19 cellular contexts compared by ENCODE assay signal in genomic region chr18:58300867-58301266, GRCh38.
DNase-seq lines count a peak whose midpoint lies in the region; ATAC-seq and TF ChIP-seq lines count a peak whose summit lies in the region.
"Had no signal": no experiment of that assay in that cellular context is flagged by ENCODE, and none has a peak within 500 bp of the region (broad histone marks: within the 10 kb centered on the region; RNA-seq: fewer than 3 reads in every experiment).

No MANE protein-coding gene starts in this region.

- H3K27me3 ChIP-seq in left ventricle myocardium inferior (ENCODE audit: low read depth), result no peaks in the 10 kb centered on the region
- H3K27me3 ChIP-seq in heart right ventricle, result no peaks in the 10 kb centered on the region
- no peaks in the 10 kb centered on the region for H3K27me3 ChIP-seq in foreskin keratinocyte
- H3K27me3 ChIP-seq: SJCRH30 had no signal

- H3K4me3 ChIP-seq in left ventricle myocardium inferior (no peak overlapping the region), heart right ventricle (no peak overlapping the region)
- H3K4me3 ChIP-seq: A549, SJCRH30 had no signal

- WGBS in heart right ventricle, 2 donors, result 71 to 74% methylated on average over 4 of the region's 4 CpGs

- POLR2A ChIA-PET in activated B cell treated with CpG ODN at 0.5 μM for 24 hours (lab: Charles Lee) (interaction anchor here (0.7 kb wide), 1 partner anchor 11 kb away, joined by 3 read pairs; no protein-coding TSS in a partner anchor), GM10248 (lab: Yijun Ruan, JAX) (interaction anchor here (1.1 kb wide), 1 partner anchor 9 kb away, joined by 3 read pairs; no protein-coding TSS in a partner anchor)

- H3K27ac ChIP-seq in left ventricle myocardium inferior (replicated peaks), result peak overlapping the region; percentile 75
- H3K27ac ChIP-seq in heart right ventricle, result peak overlapping the region in 3 of 10 donors; percentile 22 to 64 (median 25)
- no peak overlapping the region for H3K27ac ChIP-seq in foreskin keratinocyte
- H3K27ac ChIP-seq: A549, SJCRH30 had no signal

- H3K36me3 Mint-ChIP-seq in activated B cell treated with CpG ODN at 0.5 μM for 24 hours (ENCODE audit: low read depth), result peaks cover 1% of the 10 kb centered on the region
- H3K36me3 Mint-ChIP-seq: CD8-positive, alpha-beta memory T cell had no signal

- intact Hi-C loops in left ventricle myocardium inferior (cut with micrococcal nuclease) (no loop called here), heart right ventricle (cut with DNase I) (loop anchor here in 1 of 10 donors (10.0 kb wide), 1 partner anchor 116 kb away; no protein-coding TSS in a partner anchor), activated B cell treated with CpG ODN at 0.5 μM for 24 hours (cut with micrococcal nuclease) (no loop called here)

- CTCF ChIA-PET in activated B cell treated with CpG ODN at 0.5 μM for 24 hours (lab: Charles Lee), result no interaction called here
- CTCF ChIA-PET in GM10248 (lab: Yijun Ruan, JAX), result interaction anchor here (1.1 to 2.2 kb wide), 5 partner anchors 9 to 468 kb away, joined by 3 to 6 read pairs (median 5); no protein-coding TSS in a partner anchor

- peaks cover 4% of the 10 kb centered on the region for H3K9me3 Mint-ChIP-seq in activated B cell treated with CpG ODN at 0.5 μM for 24 hours
- peaks cover 2 to 4% of the 10 kb centered on the region in 2 donors for H3K9me3 Mint-ChIP-seq in stimulated activated naive CD8-positive, alpha-beta T cell treated with anti-CD3 and anti-CD28 coated beads, Interleukin-15, amount 100 ng/mL, for 72 hours

- H3K27me3 Mint-ChIP-seq in activated B cell treated with CpG ODN at 0.5 μM for 24 hours, result no peaks in the 10 kb centered on the region
- H3K27me3 Mint-ChIP-seq in stimulated activated naive CD8-positive, alpha-beta T cell treated with anti-CD3 and anti-CD28 coated beads, Interleukin-15, amount 100 ng/mL, for 72 hours, result no peaks in the 10 kb centered on the region

- DNase-seq in left ventricle myocardium inferior, result no peak
- DNase-seq in heart right ventricle, result no peak
- DNase-seq in activated B cell treated with CpG ODN at 0.5 μM for 24 hours, result no peak
- no peak for DNase-seq in foreskin keratinocyte
- DNase-seq in stimulated activated naive CD8-positive, alpha-beta T cell treated with anti-CD3 and anti-CD28 coated beads, Interleukin-15, amount 100 ng/mL, for 72 hours, result no peak
- no peak for DNase-seq in NCI-H2107 (lab: John Stamatoyannopoulos, UW)
- DNase-seq in GM10248 (ENCODE audit: extremely low spot score), result no peak
- DNase-seq: CD8-positive, alpha-beta memory T cell; DMS53; HCEC 1CT; NCI-H1092 treated with DMSO at 0.1 percent for 48 hours; NCI-H2081 treated with DMSO at 0.1 percent for 48 hours; NCI-H2227 treated with DMSO at 0.1 percent for 48 hours; NCI-H510A treated with DMSO at 0.1 percent for 48 hours; NCI-H82; PC-3; SJCRH30 had no signal

- peaks cover 87% of the 10 kb centered on the region for H3K4me1 ChIP-seq in left ventricle myocardium inferior
- peaks cover 0 to 67% (median 32%) of the 10 kb centered on the region in 9 donors for H3K4me1 ChIP-seq in heart right ventricle
- H3K4me1 ChIP-seq in foreskin keratinocyte, result peaks cover 32% of the 10 kb centered on the region
- H3K4me1 ChIP-seq: A549, SJCRH30 had no signal

- H3K9me3 ChIP-seq in left ventricle myocardium inferior (replicated peaks), result peaks cover 8% of the 10 kb centered on the region
- peaks cover 0 to 9% (median 2%) of the 10 kb centered on the region in 11 donors for H3K9me3 ChIP-seq in heart right ventricle
- H3K9me3 ChIP-seq: SJCRH30 had no signal

- ATAC-seq in heart right ventricle, result no peak
- ATAC-seq in activated B cell treated with CpG ODN at 0.5 μM for 24 hours (ENCODE audit: low read depth), result peak; percentile 47
- peak; percentile 53 for ATAC-seq in foreskin keratinocyte
- ATAC-seq in stimulated activated naive CD8-positive, alpha-beta T cell treated with anti-CD3 and anti-CD28 coated beads, Interleukin-15, amount 100 ng/mL, for 72 hours, result peak; percentile 70
- ATAC-seq in GM21447 (IDR thresholded peaks at IDR 0.05; ENCODE audit: unreplicated experiment), result no peak
- ATAC-seq: A549, PC-3 had no signal

- no peak for TF ChIP-seq CTCF in left ventricle myocardium inferior (IDR thresholded peaks at IDR 0.05; ENCODE audit: borderline replicate concordance)
- no peak for TF ChIP-seq CTCF in heart right ventricle (IDR thresholded peaks at IDR 0.05)
- no peak for TF ChIP-seq CTCF in activated B cell treated with CpG ODN at 0.5 μM for 24 hours (IDR thresholded peaks at IDR 0.05)
- no peak for TF ChIP-seq CTCF in foreskin keratinocyte (conservative IDR thresholded peaks at IDR 0.05)
- TF ChIP-seq CTCF in GM10248 (IDR thresholded peaks at IDR 0.05; ENCODE audit: control extremely low read depth, extremely low read depth, low read depth, missing control alignments), result no peak

- no peak overlapping the region for H3K4me3 Mint-ChIP-seq in activated B cell treated with CpG ODN at 0.5 μM for 24 hours
- peak overlapping the region; percentile 26 to 35 for H3K4me3 Mint-ChIP-seq in stimulated activated naive CD8-positive, alpha-beta T cell treated with anti-CD3 and anti-CD28 coated beads, Interleukin-15, amount 100 ng/mL, for 72 hours
- H3K4me3 Mint-ChIP-seq: CD8-positive, alpha-beta memory T cell had no signal

- H3K36me3 ChIP-seq in left ventricle myocardium inferior (no peaks in the 10 kb centered on the region), heart right ventricle (no peaks in the 10 kb centered on the region)
- H3K36me3 ChIP-seq: SJCRH30 had no signal

- peaks cover 15% of the 10 kb centered on the region for H3K4me1 Mint-ChIP-seq in activated B cell treated with CpG ODN at 0.5 μM for 24 hours
- H3K4me1 Mint-ChIP-seq in stimulated activated naive CD8-positive, alpha-beta T cell treated with anti-CD3 and anti-CD28 coated beads, Interleukin-15, amount 100 ng/mL, for 72 hours, result peaks cover 64% of the 10 kb centered on the region

- no peak overlapping the region for H3K27ac Mint-ChIP-seq in activated B cell treated with CpG ODN at 0.5 μM for 24 hours
- H3K27ac Mint-ChIP-seq in stimulated activated naive CD8-positive, alpha-beta T cell treated with anti-CD3 and anti-CD28 coated beads, Interleukin-15, amount 100 ng/mL, for 72 hours, result no peak overlapping the region

Comparison
In these comparisons a context has a peak if more than half of its experiments do, and no peak if none do; other contexts are left out.
1. ATAC-seq: peak in activated B cell treated with CpG ODN at 0.5 μM for 24 hours (single experiment), foreskin keratinocyte (single experiment) and stimulated activated naive CD8-positive, alpha-beta T cell treated with anti-CD3 and anti-CD28 coated beads, Interleukin-15, amount 100 ng/mL, for 72 hours (single experiment); none in heart right ventricle (0 of 8) and GM21447 (single experiment).